ENCODE assay signal across 8 cellular contexts in the genomic region with DNA sequence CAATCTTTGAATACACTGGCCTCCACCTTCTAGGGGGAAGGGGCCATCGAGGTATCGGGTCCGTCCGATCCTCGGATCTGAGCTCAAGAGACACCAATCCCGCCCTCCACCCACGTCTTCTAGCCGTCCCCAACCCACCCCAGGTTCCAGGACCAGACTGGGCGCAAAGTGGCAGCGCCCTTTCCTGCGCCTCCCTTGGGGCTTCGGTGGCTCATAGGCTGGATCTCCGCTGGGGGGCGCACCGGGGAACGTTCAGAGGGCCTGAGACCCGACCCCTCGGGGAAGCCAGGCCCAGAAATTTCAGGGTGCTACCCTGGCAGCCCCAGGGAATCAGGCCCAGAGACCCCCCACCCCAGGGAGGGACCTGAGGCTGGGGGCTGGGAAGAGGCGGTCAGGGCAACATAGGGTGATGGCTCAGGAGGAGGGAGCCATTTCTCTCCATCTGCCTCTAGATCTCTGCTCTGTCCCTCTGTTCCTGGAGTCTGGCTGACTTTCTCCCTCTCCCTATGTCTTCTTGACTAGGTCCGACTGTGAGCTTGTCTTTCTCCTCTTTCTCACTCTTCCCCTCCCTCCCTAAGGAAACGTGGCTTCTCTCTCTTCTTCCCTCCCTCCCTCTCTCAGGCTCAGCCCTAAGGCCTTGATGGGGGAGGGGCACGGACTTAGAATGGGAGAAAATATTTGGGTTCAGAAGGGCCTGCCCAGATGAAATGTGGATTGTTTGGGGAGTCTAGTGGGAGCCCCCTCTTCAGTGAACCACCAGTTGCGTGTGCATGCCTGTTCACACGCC. TPM values are rescaled to one million over a fixed set of nuclear protein-coding genes. Genes with fewer than 3 reads are reported as not detected.
DNase-seq lines count a peak whose midpoint lies in the region; ATAC-seq and TF ChIP-seq lines count a peak whose summit lies in the region.

No MANE protein-coding gene starts in this region.

- peak in 1 of 3 donors; percentile 37 for TF ChIP-seq POLR2A in body of pancreas (IDR thresholded peaks at IDR 0.05)

- intact Hi-C loops in body of pancreas (cut with DNase I) = no loop called here

- no peak for ATAC-seq in body of pancreas

- WGBS in body of pancreas, 2 donors = 11 to 19% methylated on average over 5 to 24 of the region's 24 CpGs

- DNase-seq in EL = peak; percentile 84
- DNase-seq in NCI-H1092 treated with DMSO at 0.1 percent for 48 hours (lab: John Stamatoyannopoulos, UW) = peak; percentile 35
- peak; percentile 68 to 81 (median 76) for DNase-seq in body of pancreas
- DNase-seq in left kidney (ENCODE audit: low read depth, low spot score) = peak; percentile 71
- DNase-seq in stimulated activated naive CD4-positive, alpha-beta T cell (lab: John Stamatoyannopoulos, UW) = peak in 4 of 6 experiments; percentile 6 to 24 (median 17)
- no peak for DNase-seq in NCI-H146 treated with DMSO at 0.1 percent for 48 hours (lab: John Stamatoyannopoulos, UW; ENCODE audit: unreplicated experiment)
- DNase-seq in NCI-H345 treated with DMSO at 0.1 percent for 48 hours (lab: John Stamatoyannopoulos, UW; ENCODE audit: unreplicated experiment) = no peak
- DNase-seq in NCI-H2107 treated with DMSO at 0.1 percent for 48 hours (lab: John Stamatoyannopoulos, UW; ENCODE audit: unreplicated experiment) = no peak

- no peaks in the 10 kb centered on the region for H3K27me3 ChIP-seq in body of pancreas

- peak overlapping the region; percentile 78 to 94 (median 93) for H3K27ac ChIP-seq in body of pancreas

- H3K9me3 ChIP-seq in body of pancreas = no peaks in the 10 kb centered on the region

- peak overlapping the region; percentile 54 to 84 for H3K4me3 ChIP-seq in body of pancreas

- peaks cover 78% of the 10 kb centered on the region for H3K4me1 ChIP-seq in body of pancreas

- H3K36me3 ChIP-seq in body of pancreas (replicated peaks in 1 of 2; ENCODE audit: insufficient read depth in 1 of 2, low read depth in 2 of 2) = no peaks in the 10 kb centered on the region

- TF ChIP-seq CTCF in body of pancreas (IDR thresholded peaks at IDR 0.05) = peak; percentile 45 to 72 (median 66)

RNA-seq across cellular contexts. Expression of gene CREB3L1, which starts 1.1 kb away (rescaled TPM):
- total RNA-seq in body of pancreas = 10 to 100 TPM; 20.8 to 22.7 TPM

Comparison
In these comparisons a context has a peak if more than half of its experiments do, and no peak if none do; other contexts are left out.
1. DNase-seq: peak in EL (single experiment), NCI-H1092 treated with DMSO at 0.1 percent for 48 hours (single experiment), body of pancreas (4 of 4), left kidney (single experiment) and stimulated activated naive CD4-positive, alpha-beta T cell (4 of 6); none in NCI-H146 treated with DMSO at 0.1 percent for 48 hours (single experiment), NCI-H345 treated with DMSO at 0.1 percent for 48 hours (single experiment) and NCI-H2107 treated with DMSO at 0.1 percent for 48 hours (single experiment).